In the genomic region with DNA sequence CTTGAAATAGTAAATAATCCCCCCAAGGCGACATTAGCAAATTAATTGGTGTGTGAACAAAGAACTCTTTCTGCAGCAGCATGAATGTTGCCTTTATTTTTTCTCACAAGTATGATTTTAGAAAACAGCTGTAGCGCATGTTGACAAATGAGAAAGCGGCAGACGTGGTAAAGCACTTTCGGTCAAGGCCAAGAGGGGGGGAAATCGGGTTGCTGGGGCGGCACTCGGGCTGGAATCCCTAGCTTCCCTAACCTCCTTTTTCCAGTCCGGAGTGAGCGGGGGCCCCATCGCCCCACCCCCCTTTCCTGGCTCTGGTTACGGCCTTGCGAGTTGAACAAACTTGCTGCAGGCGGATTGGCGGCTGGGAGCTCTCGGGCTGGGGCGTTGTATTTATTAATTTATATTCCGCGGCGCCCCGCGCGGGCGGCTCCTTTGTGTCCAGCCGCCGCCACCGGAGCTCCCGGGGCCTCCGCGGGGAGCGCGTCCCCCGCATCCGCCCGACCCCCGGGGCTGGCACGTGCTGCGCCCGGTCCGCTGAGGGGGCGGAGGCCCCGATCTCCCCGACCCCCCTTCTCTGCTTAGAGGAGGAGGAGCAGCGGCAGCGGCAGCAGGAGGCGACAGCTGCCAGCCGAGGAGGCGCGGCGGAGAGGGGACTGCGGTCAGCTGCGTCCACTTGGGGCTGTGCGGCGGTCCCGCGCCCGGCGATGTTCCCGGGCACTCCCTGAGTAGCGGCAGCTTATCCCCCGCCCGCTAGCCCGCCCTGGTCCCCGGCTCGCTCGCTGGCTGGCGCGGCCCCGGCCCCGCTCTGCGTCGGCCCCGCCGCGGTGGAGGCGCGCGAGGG, we compare ENCODE assay signal across 8 cellular contexts. TPM values are rescaled to one million over a fixed set of nuclear protein-coding genes. Genes with fewer than 3 reads are reported as not detected.
A peak's percentile ranks its signal among the peaks of the same experiment; 100 is the strongest.
DNase-seq lines count a peak whose midpoint lies in the region; ATAC-seq and TF ChIP-seq lines count a peak whose summit lies in the region.

Gene RHOBTB3, plus strand, starts transcription at position 607 of the 841 bp plus-strand sequence. CDS start 347 bp downstream, outside the sequence.

- peaks cover 61% of the 10 kb centered on the region for H3K27me3 Mint-ChIP-seq in activated naive CD8-positive, alpha-beta T cell treated with anti-CD3 and anti-CD28 coated beads for 36 hours
- H3K27me3 Mint-ChIP-seq in neural progenitor cell (ENCODE audit: insufficient read depth, low read depth) (peaks cover 2% of the 10 kb centered on the region), type B pancreatic cell (no peaks in the 10 kb centered on the region)

- peak; percentile 40 for ATAC-seq in GM21717 (IDR thresholded peaks at IDR 0.05; ENCODE audit: unreplicated experiment)

- no peak within 1 kb of the TSS for H3K27ac Mint-ChIP-seq in activated naive CD8-positive, alpha-beta T cell treated with anti-CD3 and anti-CD28 coated beads for 36 hours
- H3K27ac Mint-ChIP-seq in neural progenitor cell (peak within 1 kb of the TSS; percentile 92), type B pancreatic cell (peak within 1 kb of the TSS; percentile 92)

- H3K36me3 ChIP-seq in neural progenitor cell = no peaks in the 10 kb centered on the region

- H3F3A ChIP-seq in neural progenitor cell (ENCODE audit: low read depth) = no peaks in the 10 kb centered on the region

- H3K4me1 Mint-ChIP-seq in activated naive CD8-positive, alpha-beta T cell treated with anti-CD3 and anti-CD28 coated beads for 36 hours = peaks cover 31% of the 10 kb centered on the region
- H3K4me1 Mint-ChIP-seq in neural progenitor cell = peaks cover 26% of the 10 kb centered on the region
- H3K4me1 Mint-ChIP-seq in type B pancreatic cell (ENCODE audit: unreplicated experiment) = peaks cover 69% of the 10 kb centered on the region

- peaks cover 76% of the 10 kb centered on the region for H3K27me3 ChIP-seq in neural progenitor cell

- H3K4me1 ChIP-seq in neural progenitor cell = peaks cover 3% of the 10 kb centered on the region

- no peak for TF ChIP-seq CTCF in neural progenitor cell (IDR thresholded peaks at IDR 0.05)
- no peak for TF ChIP-seq CTCF in type B pancreatic cell (conservative IDR thresholded peaks at IDR 0.05)

- peak within 1 kb of the TSS; percentile 95 for H2AFZ ChIP-seq in neural progenitor cell (replicated peaks)

- no peaks in the 10 kb centered on the region for H3K9me3 ChIP-seq in neural progenitor cell (ENCODE audit: low read depth)

- H3K4me3 ChIP-seq in neural progenitor cell = peak within 1 kb of the TSS; percentile 66

- H3K27ac ChIP-seq in neural progenitor cell = no peak within 1 kb of the TSS

- DNase-seq in DMS79 treated with DMSO at 0.1 percent for 48 hours (lab: John Stamatoyannopoulos, UW) (peak; percentile 81), KBM-7 (peak; percentile 88), RPMI7951 (ENCODE audit: low read depth) (peak; percentile 92), globus pallidus (ENCODE audit: low spot score) (peak; percentile 95), neural progenitor cell (ENCODE audit: low spot score) (peak; percentile 89), type B pancreatic cell (ENCODE audit: extremely low spot score, unreplicated experiment) (peak; percentile 89)
- DNase-seq in activated naive CD8-positive, alpha-beta T cell treated with anti-CD3 and anti-CD28 coated beads for 36 hours = peak; percentile 47

- in situ Hi-C loops in KBM-7 (cut with MboI; ENCODE audit: low pct_unique_long_range_greater_than_20kb, low sequenced_read_pairs) = no loop called here

- H3K9ac ChIP-seq in neural progenitor cell = no peak within 1 kb of the TSS

- H3K79me2 ChIP-seq in neural progenitor cell (ENCODE audit: low read depth) = no peaks in the 10 kb centered on the region

- peak within 1 kb of the TSS; percentile 78 for H3K4me3 Mint-ChIP-seq in activated naive CD8-positive, alpha-beta T cell treated with anti-CD3 and anti-CD28 coated beads for 36 hours
- H3K4me3 Mint-ChIP-seq in neural progenitor cell (peak within 1 kb of the TSS; percentile 92), type B pancreatic cell (peak within 1 kb of the TSS; percentile 93)

- H3K4me2 ChIP-seq in neural progenitor cell = peak within 1 kb of the TSS; percentile 83

- H3K9me3 Mint-ChIP-seq in activated naive CD8-positive, alpha-beta T cell treated with anti-CD3 and anti-CD28 coated beads for 36 hours = no peaks in the 10 kb centered on the region
- H3K9me3 Mint-ChIP-seq in neural progenitor cell (no peaks in the 10 kb centered on the region), type B pancreatic cell (no peaks in the 10 kb centered on the region)

- no peaks in the 10 kb centered on the region for H3K36me3 Mint-ChIP-seq in activated naive CD8-positive, alpha-beta T cell treated with anti-CD3 and anti-CD28 coated beads for 36 hours
- H3K36me3 Mint-ChIP-seq in neural progenitor cell = no peaks in the 10 kb centered on the region
- peaks cover 6% of the 10 kb centered on the region for H3K36me3 Mint-ChIP-seq in type B pancreatic cell

- no peaks in the 10 kb centered on the region for H4K20me1 ChIP-seq in neural progenitor cell (ENCODE audit: low read depth)

RNA-seq across cellular contexts. Expression of gene RHOBTB3, which starts in this region (rescaled TPM):
- 64.2 and 70.2 TPM in 2 replicates for total RNA-seq in RPMI7951 (2014; rRNA removed; shearing (Covaris generic))
- total RNA-seq in activated naive CD8-positive, alpha-beta T cell treated with anti-CD3 and anti-CD28 coated beads for 36 hours = under 1 TPM; 0.52 to 0.78 TPM
- total RNA-seq in neural progenitor cell (ENCODE audit: low replicate concordance) (3.6 and 5.5 TPM in 2 replicates), type B pancreatic cell (ENCODE audit: low replicate concordance) (41.7 and 76.3 TPM in 2 replicates)

Comparison
In these comparisons a context has a peak if more than half of its experiments do, and no peak if none do; other contexts are left out.
1. Peak in DNase-seq in activated naive CD8-positive, alpha-beta T cell treated with anti-CD3 and anti-CD28 coated beads for 36 hours; RNA of the gene not detected or under 1 TPM.